ENCODE assay signal across 1 cellular context in the genomic region with DNA sequence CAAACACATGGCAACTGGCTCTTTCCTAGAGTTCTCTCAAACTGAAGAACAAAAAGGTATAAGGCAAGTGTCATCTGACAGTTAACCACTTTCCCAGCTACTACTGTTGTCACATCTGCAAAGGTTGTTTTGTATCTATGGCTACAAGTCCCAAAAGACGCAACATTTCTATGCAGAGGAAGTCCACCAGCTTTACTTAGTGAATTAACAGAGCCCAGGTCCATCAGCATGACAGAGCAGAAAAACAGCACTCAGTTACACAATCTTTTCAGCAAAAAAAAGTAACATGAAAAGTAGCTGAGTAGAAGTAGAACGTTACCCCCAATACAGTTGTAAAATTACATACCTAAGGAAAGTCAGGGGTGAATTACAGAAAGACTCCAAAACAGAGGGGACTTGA.
TF ChIP-seq lines count a peak whose summit lies in the region.

No MANE protein-coding gene starts in this region.

TF ChIP-seq in GM23338, 12 proteins besides CTCF, POLR2A, EP300 and RAD21 (continued from another document):
- TF ChIP-seq, protein P1, sequence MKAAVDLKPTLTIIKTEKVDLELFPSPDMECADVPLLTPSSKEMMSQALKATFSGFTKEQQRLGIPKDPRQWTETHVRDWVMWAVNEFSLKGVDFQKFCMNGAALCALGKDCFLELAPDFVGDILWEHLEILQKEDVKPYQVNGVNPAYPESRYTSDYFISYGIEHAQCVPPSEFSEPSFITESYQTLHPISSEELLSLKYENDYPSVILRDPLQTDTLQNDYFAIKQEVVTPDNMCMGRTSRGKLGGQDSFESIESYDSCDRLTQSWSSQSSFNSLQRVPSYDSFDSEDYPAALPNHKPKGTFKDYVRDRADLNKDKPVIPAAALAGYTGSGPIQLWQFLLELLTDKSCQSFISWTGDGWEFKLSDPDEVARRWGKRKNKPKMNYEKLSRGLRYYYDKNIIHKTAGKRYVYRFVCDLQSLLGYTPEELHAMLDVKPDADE (IDR thresholded peaks at IDR 0.05) = no peak
- TF ChIP-seq, protein P2, sequence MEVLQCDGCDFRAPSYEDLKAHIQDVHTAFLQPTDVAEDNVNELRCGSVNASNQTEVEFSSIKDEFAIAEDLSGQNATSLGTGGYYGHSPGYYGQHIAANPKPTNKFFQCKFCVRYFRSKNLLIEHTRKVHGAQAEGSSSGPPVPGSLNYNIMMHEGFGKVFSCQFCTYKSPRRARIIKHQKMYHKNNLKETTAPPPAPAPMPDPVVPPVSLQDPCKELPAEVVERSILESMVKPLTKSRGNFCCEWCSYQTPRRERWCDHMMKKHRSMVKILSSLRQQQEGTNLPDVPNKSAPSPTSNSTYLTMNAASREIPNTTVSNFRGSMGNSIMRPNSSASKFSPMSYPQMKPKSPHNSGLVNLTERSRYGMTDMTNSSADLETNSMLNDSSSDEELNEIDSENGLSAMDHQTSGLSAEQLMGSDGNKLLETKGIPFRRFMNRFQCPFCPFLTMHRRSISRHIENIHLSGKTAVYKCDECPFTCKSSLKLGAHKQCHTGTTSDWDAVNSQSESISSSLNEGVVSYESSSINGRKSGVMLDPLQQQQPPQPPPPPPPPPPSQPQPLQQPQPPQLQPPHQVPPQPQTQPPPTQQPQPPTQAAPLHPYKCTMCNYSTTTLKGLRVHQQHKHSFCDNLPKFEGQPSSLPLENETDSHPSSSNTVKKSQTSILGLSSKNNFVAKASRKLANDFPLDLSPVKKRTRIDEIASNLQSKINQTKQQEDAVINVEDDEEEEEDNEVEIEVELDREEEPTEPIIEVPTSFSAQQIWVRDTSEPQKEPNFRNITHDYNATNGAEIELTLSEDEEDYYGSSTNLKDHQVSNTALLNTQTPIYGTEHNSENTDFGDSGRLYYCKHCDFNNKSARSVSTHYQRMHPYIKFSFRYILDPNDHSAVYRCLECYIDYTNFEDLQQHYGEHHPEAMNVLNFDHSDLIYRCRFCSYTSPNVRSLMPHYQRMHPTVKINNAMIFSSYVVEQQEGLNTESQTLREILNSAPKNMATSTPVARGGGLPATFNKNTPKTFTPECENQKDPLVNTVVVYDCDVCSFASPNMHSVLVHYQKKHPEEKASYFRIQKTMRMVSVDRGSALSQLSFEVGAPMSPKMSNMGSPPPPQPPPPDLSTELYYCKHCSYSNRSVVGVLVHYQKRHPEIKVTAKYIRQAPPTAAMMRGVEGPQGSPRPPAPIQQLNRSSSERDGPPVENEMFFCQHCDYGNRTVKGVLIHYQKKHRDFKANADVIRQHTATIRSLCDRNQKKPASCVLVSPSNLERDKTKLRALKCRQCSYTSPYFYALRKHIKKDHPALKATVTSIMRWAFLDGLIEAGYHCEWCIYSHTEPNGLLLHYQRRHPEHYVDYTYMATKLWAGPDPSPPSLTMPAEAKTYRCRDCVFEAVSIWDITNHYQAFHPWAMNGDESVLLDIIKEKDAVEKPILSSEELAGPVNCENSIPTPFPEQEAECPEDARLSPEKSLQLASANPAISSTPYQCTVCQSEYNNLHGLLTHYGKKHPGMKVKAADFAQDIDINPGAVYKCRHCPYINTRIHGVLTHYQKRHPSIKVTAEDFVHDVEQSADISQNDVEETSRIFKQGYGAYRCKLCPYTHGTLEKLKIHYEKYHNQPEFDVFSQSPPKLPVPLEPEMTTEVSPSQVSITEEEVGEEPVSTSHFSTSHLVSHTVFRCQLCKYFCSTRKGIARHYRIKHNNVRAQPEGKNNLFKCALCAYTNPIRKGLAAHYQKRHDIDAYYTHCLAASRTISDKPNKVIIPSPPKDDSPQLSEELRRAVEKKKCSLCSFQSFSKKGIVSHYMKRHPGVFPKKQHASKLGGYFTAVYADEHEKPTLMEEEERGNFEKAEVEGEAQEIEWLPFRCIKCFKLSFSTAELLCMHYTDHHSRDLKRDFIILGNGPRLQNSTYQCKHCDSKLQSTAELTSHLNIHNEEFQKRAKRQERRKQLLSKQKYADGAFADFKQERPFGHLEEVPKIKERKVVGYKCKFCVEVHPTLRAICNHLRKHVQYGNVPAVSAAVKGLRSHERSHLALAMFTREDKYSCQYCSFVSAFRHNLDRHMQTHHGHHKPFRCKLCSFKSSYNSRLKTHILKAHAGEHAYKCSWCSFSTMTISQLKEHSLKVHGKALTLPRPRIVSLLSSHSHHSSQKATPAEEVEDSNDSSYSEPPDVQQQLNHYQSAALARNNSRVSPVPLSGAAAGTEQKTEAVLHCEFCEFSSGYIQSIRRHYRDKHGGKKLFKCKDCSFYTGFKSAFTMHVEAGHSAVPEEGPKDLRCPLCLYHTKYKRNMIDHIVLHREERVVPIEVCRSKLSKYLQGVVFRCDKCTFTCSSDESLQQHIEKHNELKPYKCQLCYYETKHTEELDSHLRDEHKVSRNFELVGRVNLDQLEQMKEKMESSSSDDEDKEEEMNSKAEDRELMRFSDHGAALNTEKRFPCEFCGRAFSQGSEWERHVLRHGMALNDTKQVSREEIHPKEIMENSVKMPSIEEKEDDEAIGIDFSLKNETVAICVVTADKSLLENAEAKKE (CRISPR knock-in tag; IDR thresholded peaks at IDR 0.05) = no peak
- TF ChIP-seq, protein P3, sequence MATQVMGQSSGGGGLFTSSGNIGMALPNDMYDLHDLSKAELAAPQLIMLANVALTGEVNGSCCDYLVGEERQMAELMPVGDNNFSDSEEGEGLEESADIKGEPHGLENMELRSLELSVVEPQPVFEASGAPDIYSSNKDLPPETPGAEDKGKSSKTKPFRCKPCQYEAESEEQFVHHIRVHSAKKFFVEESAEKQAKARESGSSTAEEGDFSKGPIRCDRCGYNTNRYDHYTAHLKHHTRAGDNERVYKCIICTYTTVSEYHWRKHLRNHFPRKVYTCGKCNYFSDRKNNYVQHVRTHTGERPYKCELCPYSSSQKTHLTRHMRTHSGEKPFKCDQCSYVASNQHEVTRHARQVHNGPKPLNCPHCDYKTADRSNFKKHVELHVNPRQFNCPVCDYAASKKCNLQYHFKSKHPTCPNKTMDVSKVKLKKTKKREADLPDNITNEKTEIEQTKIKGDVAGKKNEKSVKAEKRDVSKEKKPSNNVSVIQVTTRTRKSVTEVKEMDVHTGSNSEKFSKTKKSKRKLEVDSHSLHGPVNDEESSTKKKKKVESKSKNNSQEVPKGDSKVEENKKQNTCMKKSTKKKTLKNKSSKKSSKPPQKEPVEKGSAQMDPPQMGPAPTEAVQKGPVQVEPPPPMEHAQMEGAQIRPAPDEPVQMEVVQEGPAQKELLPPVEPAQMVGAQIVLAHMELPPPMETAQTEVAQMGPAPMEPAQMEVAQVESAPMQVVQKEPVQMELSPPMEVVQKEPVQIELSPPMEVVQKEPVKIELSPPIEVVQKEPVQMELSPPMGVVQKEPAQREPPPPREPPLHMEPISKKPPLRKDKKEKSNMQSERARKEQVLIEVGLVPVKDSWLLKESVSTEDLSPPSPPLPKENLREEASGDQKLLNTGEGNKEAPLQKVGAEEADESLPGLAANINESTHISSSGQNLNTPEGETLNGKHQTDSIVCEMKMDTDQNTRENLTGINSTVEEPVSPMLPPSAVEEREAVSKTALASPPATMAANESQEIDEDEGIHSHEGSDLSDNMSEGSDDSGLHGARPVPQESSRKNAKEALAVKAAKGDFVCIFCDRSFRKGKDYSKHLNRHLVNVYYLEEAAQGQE (IDR thresholded peaks at IDR 0.05; ENCODE audit: unreplicated experiment) = no peak
- no peak for TF ChIP-seq NANOG (IDR thresholded peaks at IDR 0.05; ENCODE audit: borderline replicate concordance)
- TF ChIP-seq EZH2 (IDR thresholded peaks at IDR 0.05; ENCODE audit: low read depth, unreplicated experiment) = no peak
- no peak for TF ChIP-seq POLR2AphosphoS5 (IDR thresholded peaks at IDR 0.05; ENCODE audit: low read depth)
TF ChIP-seq in GM23338: peak in this region for 0.
